Comparison of ENCODE assay signal across 12 cellular contexts in the genomic region with DNA sequence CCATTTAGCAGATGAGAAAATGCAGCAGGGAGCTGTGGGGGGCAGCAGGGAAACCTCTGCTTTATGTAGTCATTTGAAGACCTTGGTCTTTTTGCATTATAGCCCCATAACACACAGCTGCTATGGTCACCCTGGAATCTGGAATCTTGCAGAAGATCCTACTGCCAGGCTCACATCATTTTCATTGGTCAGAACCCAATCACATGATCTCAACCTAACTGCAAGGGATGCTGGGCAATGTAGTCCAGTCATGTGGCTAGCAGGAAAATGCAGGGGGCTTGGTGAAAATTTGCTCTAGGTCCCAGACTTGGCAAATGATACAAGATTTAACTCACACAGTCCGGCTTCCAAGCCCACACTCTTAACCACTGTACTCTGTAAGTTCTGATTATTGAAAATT.
DNase-seq lines count a peak whose midpoint lies in the region; TF ChIP-seq lines count a peak whose summit lies in the region.
"Had no signal": no experiment of that assay in that cellular context is flagged by ENCODE, and none has a peak within 500 bp of the region (broad histone marks: within the 10 kb centered on the region; RNA-seq: fewer than 3 reads in every experiment).

No MANE protein-coding gene starts in this region.

- TF ChIP-seq POLR2A in testis (IDR thresholded peaks at IDR 0.05): no peak

- H3K4me3 ChIP-seq in SJCRH30: no peak overlapping the region
- H3K4me3 ChIP-seq in hepatocyte: no peak overlapping the region
- no peak overlapping the region for H3K4me3 ChIP-seq in testis
- no peak overlapping the region for H3K4me3 ChIP-seq in CD8-positive, alpha-beta memory T cell (ENCODE audit: low read length)
- H3K4me3 ChIP-seq in MM.1S (ENCODE audit: low read length): no peak overlapping the region
- H3K4me3 ChIP-seq: PC-9, thoracic aorta had no signal

- intact Hi-C loops in testis (cut with DNase I; ENCODE audit: low total_unique reads): no loop called here

- H3K4me3 Mint-ChIP-seq in CD8-positive, alpha-beta memory T cell: no peak overlapping the region

- H3K27ac ChIP-seq in SJCRH30: no peak overlapping the region
- no peak overlapping the region for H3K27ac ChIP-seq in hepatocyte
- H3K27ac ChIP-seq in testis: no peak overlapping the region
- no peak overlapping the region for H3K27ac ChIP-seq in CD8-positive, alpha-beta memory T cell (ENCODE audit: low read depth, low read length)
- no peak overlapping the region for H3K27ac ChIP-seq in MM.1S (ENCODE audit: low read length)
- H3K27ac ChIP-seq: PC-9, thoracic aorta had no signal

- H3K79me2 ChIP-seq in hepatocyte (no peaks in the 10 kb centered on the region), MM.1S (ENCODE audit: low read length) (no peaks in the 10 kb centered on the region)

- no peaks in the 10 kb centered on the region for H3K27me3 Mint-ChIP-seq in CD8-positive, alpha-beta memory T cell

- H3K9ac ChIP-seq in MM.1S (ENCODE audit: low read length): no peak overlapping the region

- H2AFZ ChIP-seq in hepatocyte (no peak overlapping the region), MM.1S (ENCODE audit: low read length) (no peak overlapping the region)
- H2AFZ ChIP-seq: PC-9 had no signal

- 81% methylated on average over 1 of the region's 1 CpG for WGBS in hepatocyte (ENCODE audit: low lambda C conversion rate, missing lambda C conversion rate)
- 85 to 95% methylated on average over 1 of the region's 1 CpG for WGBS in testis, 2 donors

- H3K4me1 ChIP-seq in SJCRH30 (no peaks in the 10 kb centered on the region), hepatocyte (ENCODE audit: insufficient read depth) (no peaks in the 10 kb centered on the region), testis (no peaks in the 10 kb centered on the region), MM.1S (ENCODE audit: low read length) (no peaks in the 10 kb centered on the region)
- no peaks in the 10 kb centered on the region for H3K4me1 ChIP-seq in CD8-positive, alpha-beta memory T cell (ENCODE audit: insufficient read depth, low read length)

- H3K36me3 ChIP-seq in SJCRH30: no peaks in the 10 kb centered on the region
- H3K36me3 ChIP-seq in hepatocyte (replicated peaks; ENCODE audit: insufficient read depth, low read depth): no peaks in the 10 kb centered on the region
- H3K36me3 ChIP-seq in testis (ENCODE audit: low read depth, missing control alignments): no peaks in the 10 kb centered on the region
- H3K36me3 ChIP-seq in CD8-positive, alpha-beta memory T cell (ENCODE audit: insufficient read depth, low read length): no peaks in the 10 kb centered on the region
- H3K36me3 ChIP-seq in MM.1S (replicated peaks; ENCODE audit: insufficient read depth, low read length): no peaks in the 10 kb centered on the region
- H3K36me3 ChIP-seq: thoracic aorta had no signal

- H3K27ac Mint-ChIP-seq in CD8-positive, alpha-beta memory T cell: no peak overlapping the region

- no peaks in the 10 kb centered on the region for H3K4me1 Mint-ChIP-seq in CD8-positive, alpha-beta memory T cell

- H3K9me2 ChIP-seq in hepatocyte (replicated peaks; ENCODE audit: insufficient read depth): no peaks in the 10 kb centered on the region
- no peaks in the 10 kb centered on the region for H3K9me2 ChIP-seq in MM.1S (replicated peaks; ENCODE audit: insufficient read depth, low read length)

- H3K9me3 ChIP-seq in SJCRH30 (replicated peaks): no peaks in the 10 kb centered on the region
- no peaks in the 10 kb centered on the region for H3K9me3 ChIP-seq in hepatocyte (ENCODE audit: low read depth)
- H3K9me3 ChIP-seq in testis: no peaks in the 10 kb centered on the region
- H3K9me3 ChIP-seq in CD8-positive, alpha-beta memory T cell (ENCODE audit: low read length): no peaks in the 10 kb centered on the region
- no peaks in the 10 kb centered on the region for H3K9me3 ChIP-seq in MM.1S (replicated peaks; ENCODE audit: insufficient read depth, low read length)
- H3K9me3 ChIP-seq: thoracic aorta had no signal

- H4K20me1 ChIP-seq in hepatocyte (ENCODE audit: insufficient read depth, poor library complexity, severe bottlenecking) (no peaks in the 10 kb centered on the region), MM.1S (ENCODE audit: insufficient read depth, low read length) (no peaks in the 10 kb centered on the region)

- peaks cover 0 to 8% (median 6%) of the 10 kb centered on the region in 5 donors for H3K9me3 Mint-ChIP-seq in CD8-positive, alpha-beta memory T cell

- CTCF ChIA-PET in CD8-positive, alpha-beta memory T cell (lab: Charles Lee): no interaction called here

- no peaks in the 10 kb centered on the region for H3F3A ChIP-seq in MM.1S (ENCODE audit: insufficient read depth, low read length)

- H3K4me2 ChIP-seq in hepatocyte: no peak overlapping the region
- H3K4me2 ChIP-seq in MM.1S (ENCODE audit: low read depth, low read length): no peak overlapping the region
- H3K4me2 ChIP-seq: PC-9 had no signal

- H3K36me3 Mint-ChIP-seq in CD8-positive, alpha-beta memory T cell: no peaks in the 10 kb centered on the region

- DNase-seq in NCI-H510A treated with DMSO at 0.1 percent for 48 hours (lab: John Stamatoyannopoulos, UW): peak; percentile 53
- DNase-seq in NCI-H510A (lab: John Stamatoyannopoulos, UW): no peak
- peak; percentile 41 to 63 for DNase-seq in SJCRH30
- peak; percentile 19 for DNase-seq in hepatocyte (ENCODE audit: low spot score)
- peak; percentile 62 for DNase-seq in testis
- no peak for DNase-seq in OCI-M2 (lab: John Stamatoyannopoulos, UW; ENCODE audit: unreplicated experiment)
- DNase-seq in CD8-positive, alpha-beta memory T cell: no peak
- DNase-seq in MM.1S: no peak
- DNase-seq: aorta, NCI-H1417 treated with DMSO at 0.1 percent for 48 hours had no signal

- H3K27me3 ChIP-seq in SJCRH30 (no peaks in the 10 kb centered on the region), hepatocyte (no peaks in the 10 kb centered on the region), testis (no peaks in the 10 kb centered on the region), MM.1S (replicated peaks; ENCODE audit: insufficient read depth, low read length) (no peaks in the 10 kb centered on the region)
- H3K27me3 ChIP-seq in CD8-positive, alpha-beta memory T cell (ENCODE audit: insufficient read depth, low read length, poor library complexity, severe bottlenecking): no peaks in the 10 kb centered on the region

- TF ChIP-seq CTCF in hepatocyte (IDR thresholded peaks at IDR 0.05; ENCODE audit: poor library complexity) (no peak), testis (IDR thresholded peaks at IDR 0.05) (no peak), MM.1S (IDR thresholded peaks at IDR 0.05; ENCODE audit: low read length) (no peak)

- POLR2A ChIA-PET in CD8-positive, alpha-beta memory T cell (lab: Charles Lee): no interaction called here

Comparison
In these comparisons a context has a peak if more than half of its experiments do, and no peak if none do; other contexts are left out.
1. DNase-seq: peak in NCI-H510A treated with DMSO at 0.1 percent for 48 hours (single experiment), SJCRH30 (2 of 2), hepatocyte (single experiment) and testis (single experiment); none in NCI-H510A (single experiment), OCI-M2 (single experiment), CD8-positive, alpha-beta memory T cell (0 of 5) and MM.1S (single experiment).